In the genomic region with DNA sequence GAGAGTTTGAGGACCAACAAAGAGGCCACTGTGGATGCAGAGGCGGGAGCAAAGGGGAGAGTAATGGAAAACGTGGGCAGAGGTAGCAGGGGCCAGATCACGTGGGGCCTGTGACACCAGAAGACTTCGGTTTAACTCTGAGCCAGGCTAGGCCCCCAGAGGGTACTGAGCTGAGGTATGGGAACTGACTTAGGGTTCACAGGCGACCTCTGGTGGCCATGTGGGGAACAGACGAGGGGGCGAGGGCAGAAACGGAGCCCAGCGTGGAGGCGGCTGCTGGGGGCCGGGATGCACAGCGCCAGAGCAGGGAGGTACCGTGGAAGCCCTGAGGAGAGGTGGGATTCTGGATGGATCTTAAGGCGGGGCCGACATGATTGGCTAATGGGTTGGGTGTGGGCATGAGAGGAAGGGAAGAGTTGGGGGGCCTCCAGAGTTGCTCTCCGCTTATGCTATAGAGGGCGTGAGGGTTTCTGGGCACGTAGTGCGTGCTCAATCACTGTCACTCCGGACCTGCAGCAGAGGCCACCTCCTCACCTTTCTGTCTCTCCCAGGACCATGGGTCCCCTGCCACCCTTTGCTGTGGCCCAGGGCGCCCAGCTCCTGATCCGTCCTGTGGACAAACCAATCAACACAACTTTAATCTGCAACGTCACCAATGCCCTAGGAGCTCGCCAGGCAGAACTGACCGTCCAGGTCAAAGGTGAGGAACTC, we compare ENCODE assay signal across 1 cellular context.
TF ChIP-seq lines count a peak whose summit lies in the region.

No MANE protein-coding gene starts in this region.

TF ChIP-seq in A549, 52 proteins besides CTCF, POLR2A, EP300 and RAD21 (continued from another document):
- TF ChIP-seq RCOR1 (IDR thresholded peaks at IDR 0.05; ENCODE audit: low read depth, low read length): no peak
- TF ChIP-seq RARB (CRISPR knock-in tag; IDR thresholded peaks at IDR 0.05): no peak
- TF ChIP-seq RFX5 (IDR thresholded peaks at IDR 0.05): no peak
- no peak; a peak in 1 of 5 replicates for TF ChIP-seq JUN (IDR thresholded peaks at IDR 0.05)
- TF ChIP-seq, protein P1, sequence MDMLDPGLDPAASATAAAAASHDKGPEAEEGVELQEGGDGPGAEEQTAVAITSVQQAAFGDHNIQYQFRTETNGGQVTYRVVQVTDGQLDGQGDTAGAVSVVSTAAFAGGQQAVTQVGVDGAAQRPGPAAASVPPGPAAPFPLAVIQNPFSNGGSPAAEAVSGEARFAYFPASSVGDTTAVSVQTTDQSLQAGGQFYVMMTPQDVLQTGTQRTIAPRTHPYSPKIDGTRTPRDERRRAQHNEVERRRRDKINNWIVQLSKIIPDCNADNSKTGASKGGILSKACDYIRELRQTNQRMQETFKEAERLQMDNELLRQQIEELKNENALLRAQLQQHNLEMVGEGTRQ (IDR thresholded peaks at IDR 0.05): peak; percentile 69
- no peak for TF ChIP-seq ZC3H11A (IDR thresholded peaks at IDR 0.05)
- TF ChIP-seq, protein P2, sequence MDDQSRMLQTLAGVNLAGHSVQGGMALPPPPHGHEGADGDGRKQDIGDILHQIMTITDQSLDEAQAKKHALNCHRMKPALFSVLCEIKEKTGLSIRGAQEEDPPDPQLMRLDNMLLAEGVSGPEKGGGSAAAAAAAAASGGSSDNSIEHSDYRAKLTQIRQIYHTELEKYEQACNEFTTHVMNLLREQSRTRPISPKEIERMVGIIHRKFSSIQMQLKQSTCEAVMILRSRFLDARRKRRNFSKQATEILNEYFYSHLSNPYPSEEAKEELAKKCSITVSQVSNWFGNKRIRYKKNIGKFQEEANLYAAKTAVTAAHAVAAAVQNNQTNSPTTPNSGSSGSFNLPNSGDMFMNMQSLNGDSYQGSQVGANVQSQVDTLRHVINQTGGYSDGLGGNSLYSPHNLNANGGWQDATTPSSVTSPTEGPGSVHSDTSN (IDR thresholded peaks at IDR 0.05): peak; percentile 55; the same call in 1 of the 2 replicates
- TF ChIP-seq, protein P3, sequence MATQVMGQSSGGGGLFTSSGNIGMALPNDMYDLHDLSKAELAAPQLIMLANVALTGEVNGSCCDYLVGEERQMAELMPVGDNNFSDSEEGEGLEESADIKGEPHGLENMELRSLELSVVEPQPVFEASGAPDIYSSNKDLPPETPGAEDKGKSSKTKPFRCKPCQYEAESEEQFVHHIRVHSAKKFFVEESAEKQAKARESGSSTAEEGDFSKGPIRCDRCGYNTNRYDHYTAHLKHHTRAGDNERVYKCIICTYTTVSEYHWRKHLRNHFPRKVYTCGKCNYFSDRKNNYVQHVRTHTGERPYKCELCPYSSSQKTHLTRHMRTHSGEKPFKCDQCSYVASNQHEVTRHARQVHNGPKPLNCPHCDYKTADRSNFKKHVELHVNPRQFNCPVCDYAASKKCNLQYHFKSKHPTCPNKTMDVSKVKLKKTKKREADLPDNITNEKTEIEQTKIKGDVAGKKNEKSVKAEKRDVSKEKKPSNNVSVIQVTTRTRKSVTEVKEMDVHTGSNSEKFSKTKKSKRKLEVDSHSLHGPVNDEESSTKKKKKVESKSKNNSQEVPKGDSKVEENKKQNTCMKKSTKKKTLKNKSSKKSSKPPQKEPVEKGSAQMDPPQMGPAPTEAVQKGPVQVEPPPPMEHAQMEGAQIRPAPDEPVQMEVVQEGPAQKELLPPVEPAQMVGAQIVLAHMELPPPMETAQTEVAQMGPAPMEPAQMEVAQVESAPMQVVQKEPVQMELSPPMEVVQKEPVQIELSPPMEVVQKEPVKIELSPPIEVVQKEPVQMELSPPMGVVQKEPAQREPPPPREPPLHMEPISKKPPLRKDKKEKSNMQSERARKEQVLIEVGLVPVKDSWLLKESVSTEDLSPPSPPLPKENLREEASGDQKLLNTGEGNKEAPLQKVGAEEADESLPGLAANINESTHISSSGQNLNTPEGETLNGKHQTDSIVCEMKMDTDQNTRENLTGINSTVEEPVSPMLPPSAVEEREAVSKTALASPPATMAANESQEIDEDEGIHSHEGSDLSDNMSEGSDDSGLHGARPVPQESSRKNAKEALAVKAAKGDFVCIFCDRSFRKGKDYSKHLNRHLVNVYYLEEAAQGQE (IDR thresholded peaks at IDR 0.05): no peak
- TF ChIP-seq RNF2 (IDR thresholded peaks at IDR 0.05; ENCODE audit: borderline replicate concordance, low read depth): no peak
- TF ChIP-seq, protein P4, sequence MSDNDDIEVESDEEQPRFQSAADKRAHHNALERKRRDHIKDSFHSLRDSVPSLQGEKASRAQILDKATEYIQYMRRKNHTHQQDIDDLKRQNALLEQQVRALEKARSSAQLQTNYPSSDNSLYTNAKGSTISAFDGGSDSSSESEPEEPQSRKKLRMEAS (IDR thresholded peaks at IDR 0.05): no peak
- TF ChIP-seq EHMT2 (IDR thresholded peaks at IDR 0.05; ENCODE audit: low read depth): no peak
- TF ChIP-seq TFCP2L1 (CRISPR knock-in tag; IDR thresholded peaks at IDR 0.05): no peak; the same call in 1 of the 2 replicates
- TF ChIP-seq JUNB (IDR thresholded peaks at IDR 0.05): no peak
- no peak for TF ChIP-seq CHD2 (IDR thresholded peaks at IDR 0.05; ENCODE audit: low read length, partially characterized antibody)
- TF ChIP-seq, protein P5, sequence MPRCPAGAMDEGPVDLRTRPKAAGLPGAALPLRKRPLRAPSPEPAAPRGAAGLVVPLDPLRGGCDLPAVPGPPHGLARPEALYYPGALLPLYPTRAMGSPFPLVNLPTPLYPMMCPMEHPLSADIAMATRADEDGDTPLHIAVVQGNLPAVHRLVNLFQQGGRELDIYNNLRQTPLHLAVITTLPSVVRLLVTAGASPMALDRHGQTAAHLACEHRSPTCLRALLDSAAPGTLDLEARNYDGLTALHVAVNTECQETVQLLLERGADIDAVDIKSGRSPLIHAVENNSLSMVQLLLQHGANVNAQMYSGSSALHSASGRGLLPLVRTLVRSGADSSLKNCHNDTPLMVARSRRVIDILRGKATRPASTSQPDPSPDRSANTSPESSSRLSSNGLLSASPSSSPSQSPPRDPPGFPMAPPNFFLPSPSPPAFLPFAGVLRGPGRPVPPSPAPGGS (IDR thresholded peaks at IDR 0.05): no peak
- 0 out of 2 replicates have a peak, but pooled peaks have one; percentile 53 for TF ChIP-seq HOXA7 (CRISPR knock-in tag; IDR thresholded peaks at IDR 0.05)
- TF ChIP-seq BHLHE40 (IDR thresholded peaks at IDR 0.05; ENCODE audit: low read depth, low read length): no peak
- peak; percentile 83 for TF ChIP-seq POLR2AphosphoS2 (conservative IDR thresholded peaks at IDR 0.05; ENCODE audit: low read length)
- TF ChIP-seq ZFP36 (IDR thresholded peaks at IDR 0.05; ENCODE audit: borderline replicate concordance, partially characterized antibody): no peak
- peak; percentile 95 for TF ChIP-seq SMC3 (IDR thresholded peaks at IDR 0.05)
- no peak for TF ChIP-seq CEBPB (IDR thresholded peaks at IDR 0.05)
